ENCODE assay signal across 1 cellular context in genomic region chr17:47252209-47252608, GRCh38.
TF ChIP-seq lines count a peak whose summit lies in the region.

No MANE protein-coding gene starts in this region.

TF ChIP-seq in HepG2, 621 proteins besides CTCF, POLR2A, EP300 and RAD21 (continued from another document and continues in another):
- 0 out of 2 replicates have a peak, but pooled peaks have one; percentile 26 for TF ChIP-seq ZBTB7B (CRISPR knock-in tag; IDR thresholded peaks at IDR 0.05)
- no peak for TF ChIP-seq NFE2L1 (CRISPR knock-in tag; IDR thresholded peaks at IDR 0.05; ENCODE audit: borderline replicate concordance)
- no peak for TF ChIP-seq ZFYVE20 (CRISPR knock-in tag; IDR thresholded peaks at IDR 0.05; ENCODE audit: borderline replicate concordance, low read depth)
- no peak for TF ChIP-seq PHB2 (IDR thresholded peaks at IDR 0.05; ENCODE audit: partially characterized antibody)
- no peak for TF ChIP-seq MBD4 (IDR thresholded peaks at IDR 0.05; ENCODE audit: borderline replicate concordance, low read length)
- TF ChIP-seq AGO1 (IDR thresholded peaks at IDR 0.05; ENCODE audit: low read depth, low read length, poor library complexity, severe bottlenecking) = no peak
- no peak; the same call in 1 of the 2 replicates for TF ChIP-seq CBX5 (CRISPR knock-in tag; IDR thresholded peaks at IDR 0.05; ENCODE audit: borderline replicate concordance)
- no peak for TF ChIP-seq ZNF639 (CRISPR knock-in tag; conservative IDR thresholded peaks at IDR 0.05)
- TF ChIP-seq ZFP91 (CRISPR knock-in tag; IDR thresholded peaks at IDR 0.05; ENCODE audit: borderline replicate concordance) = no peak
- no peak for TF ChIP-seq ZNF530 (CRISPR knock-in tag; IDR thresholded peaks at IDR 0.05; ENCODE audit: low read depth)
- TF ChIP-seq NBN (conservative IDR thresholded peaks at IDR 0.05) = no peak
- no peak for TF ChIP-seq ZNF839 (CRISPR knock-in tag; IDR thresholded peaks at IDR 0.05; ENCODE audit: borderline replicate concordance)
- TF ChIP-seq ZNF501 (CRISPR knock-in tag; IDR thresholded peaks at IDR 0.05) = no peak
- TF ChIP-seq GPN1 (CRISPR knock-in tag; IDR thresholded peaks at IDR 0.05; ENCODE audit: borderline replicate concordance) = no peak
- TF ChIP-seq ZNF543 (CRISPR knock-in tag; IDR thresholded peaks at IDR 0.05) = no peak
- peak in 1 of 2 experiments; percentile 44; a peak in 1 of 4 replicates for TF ChIP-seq NR2F1 (CRISPR knock-in tag; IDR thresholded peaks at IDR 0.05)
- peak; percentile 49; the same call in 1 of the 2 replicates for TF ChIP-seq ZBTB25 (CRISPR knock-in tag; IDR thresholded peaks at IDR 0.05)
- no peak for TF ChIP-seq CENPBD1 (CRISPR knock-in tag; IDR thresholded peaks at IDR 0.05; ENCODE audit: borderline replicate concordance, low read depth)
- no peak for TF ChIP-seq ZNF558 (CRISPR knock-in tag; IDR thresholded peaks at IDR 0.05; ENCODE audit: borderline replicate concordance)
- TF ChIP-seq, protein P1, sequence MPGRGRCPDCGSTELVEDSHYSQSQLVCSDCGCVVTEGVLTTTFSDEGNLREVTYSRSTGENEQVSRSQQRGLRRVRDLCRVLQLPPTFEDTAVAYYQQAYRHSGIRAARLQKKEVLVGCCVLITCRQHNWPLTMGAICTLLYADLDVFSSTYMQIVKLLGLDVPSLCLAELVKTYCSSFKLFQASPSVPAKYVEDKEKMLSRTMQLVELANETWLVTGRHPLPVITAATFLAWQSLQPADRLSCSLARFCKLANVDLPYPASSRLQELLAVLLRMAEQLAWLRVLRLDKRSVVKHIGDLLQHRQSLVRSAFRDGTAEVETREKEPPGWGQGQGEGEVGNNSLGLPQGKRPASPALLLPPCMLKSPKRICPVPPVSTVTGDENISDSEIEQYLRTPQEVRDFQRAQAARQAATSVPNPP (CRISPR knock-in tag; IDR thresholded peaks at IDR 0.05) = no peak
- no peak for TF ChIP-seq KDM3A (CRISPR knock-in tag; IDR thresholded peaks at IDR 0.05; ENCODE audit: low read depth)
- TF ChIP-seq CCAR2 (optimal IDR thresholded peaks at IDR 0.05; ENCODE audit: low read depth, low read length) = no peak
- no peak for TF ChIP-seq ATM (IDR thresholded peaks at IDR 0.05; ENCODE audit: borderline replicate concordance)
- TF ChIP-seq PAXIP1 (CRISPR knock-in tag; conservative IDR thresholded peaks at IDR 0.05) = peak; percentile 80
- TF ChIP-seq ZUFSP (CRISPR knock-in tag; IDR thresholded peaks at IDR 0.05; ENCODE audit: borderline replicate concordance) = no peak
- no peak for TF ChIP-seq PBX2 (CRISPR knock-in tag; IDR thresholded peaks at IDR 0.05)
- 0 out of 2 replicates have a peak, but pooled peaks have one; percentile 42 for TF ChIP-seq ZSCAN25 (CRISPR knock-in tag; IDR thresholded peaks at IDR 0.05)
- TF ChIP-seq NCOA2 (CRISPR knock-in tag; IDR thresholded peaks at IDR 0.05) = peak; percentile 36; the same call in 1 of the 2 replicates
- no peak for TF ChIP-seq HOXA7 (CRISPR knock-in tag; IDR thresholded peaks at IDR 0.05)
- TF ChIP-seq ZZZ3 (CRISPR knock-in tag; IDR thresholded peaks at IDR 0.05; ENCODE audit: borderline replicate concordance) = no peak
- no peak for TF ChIP-seq NFE2 (CRISPR knock-in tag; IDR thresholded peaks at IDR 0.05)
- no peak for TF ChIP-seq ZNF75D (CRISPR knock-in tag; IDR thresholded peaks at IDR 0.05; ENCODE audit: borderline replicate concordance)
- no peak for TF ChIP-seq ZNF207 (IDR thresholded peaks at IDR 0.05; ENCODE audit: borderline replicate concordance)
- TF ChIP-seq YEATS4 (CRISPR knock-in tag; IDR thresholded peaks at IDR 0.05; ENCODE audit: borderline replicate concordance) = no peak
- no peak for TF ChIP-seq ZNF605 (CRISPR knock-in tag; IDR thresholded peaks at IDR 0.05)
- peak; percentile 68; the same call in 1 of the 2 replicates for TF ChIP-seq ZNF44 (CRISPR knock-in tag; IDR thresholded peaks at IDR 0.05)
- no peak; the same call in 1 of the 2 replicates for TF ChIP-seq KDM2A (CRISPR knock-in tag; IDR thresholded peaks at IDR 0.05; ENCODE audit: borderline replicate concordance, low read depth)
- no peak for TF ChIP-seq ZNF792 (CRISPR knock-in tag; IDR thresholded peaks at IDR 0.05)
- no peak for TF ChIP-seq NR0B2 (CRISPR knock-in tag; IDR thresholded peaks at IDR 0.05)
- TF ChIP-seq SNAPC2 (CRISPR knock-in tag; IDR thresholded peaks at IDR 0.05) = 0 out of 2 replicates have a peak, but pooled peaks have one; percentile 48
- no peak for TF ChIP-seq ZNF850 (CRISPR knock-in tag; conservative IDR thresholded peaks at IDR 0.05)
- no peak for TF ChIP-seq RBAK (CRISPR knock-in tag; IDR thresholded peaks at IDR 0.05)
- no peak for TF ChIP-seq ZNF142 (CRISPR knock-in tag; IDR thresholded peaks at IDR 0.05)
- no peak for TF ChIP-seq ZNF224 (CRISPR knock-in tag; IDR thresholded peaks at IDR 0.05)
- TF ChIP-seq ZNF577 (CRISPR knock-in tag; IDR thresholded peaks at IDR 0.05; ENCODE audit: borderline replicate concordance, low read depth) = no peak
- no peak for TF ChIP-seq ZNF724P (CRISPR knock-in tag; IDR thresholded peaks at IDR 0.05; ENCODE audit: borderline replicate concordance)
- TF ChIP-seq ZNF10 (CRISPR knock-in tag; IDR thresholded peaks at IDR 0.05; ENCODE audit: borderline replicate concordance, low read depth) = no peak
- no peak for TF ChIP-seq PCBP1 (IDR thresholded peaks at IDR 0.05; ENCODE audit: borderline replicate concordance, low read depth, low read length)
- no peak for TF ChIP-seq ZNF780A (CRISPR knock-in tag; IDR thresholded peaks at IDR 0.05)
